19 cellular contexts compared by ENCODE assay signal in the genomic region with DNA sequence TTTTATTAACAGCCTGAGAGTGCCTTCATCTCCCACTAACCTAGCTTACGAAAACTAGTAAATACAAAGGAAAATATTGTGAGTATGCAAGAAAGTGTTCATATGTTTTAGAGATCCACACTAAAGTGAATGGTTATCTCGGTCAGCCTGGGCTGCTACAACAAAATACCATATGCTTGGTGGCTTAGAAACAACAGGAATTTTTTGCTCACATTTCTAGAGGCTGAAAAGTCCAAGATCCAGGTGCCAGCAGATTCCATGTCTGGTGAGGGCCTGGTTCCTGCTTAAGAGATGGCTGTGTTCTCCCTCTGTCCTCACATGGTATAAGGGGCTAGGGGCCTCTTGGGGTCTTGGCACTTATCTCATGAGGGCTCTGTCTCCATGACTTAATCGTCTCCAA. TPM values are rescaled to one million over a fixed set of nuclear protein-coding genes. Genes with fewer than 3 reads are reported as not detected.
A peak's percentile ranks its signal among the peaks of the same experiment; 100 is the strongest.
DNase-seq lines count a peak whose midpoint lies in the region; ATAC-seq and TF ChIP-seq lines count a peak whose summit lies in the region.
"Had no signal": no experiment of that assay in that cellular context is flagged by ENCODE, and none has a peak within 500 bp of the region (broad histone marks: within the 10 kb centered on the region; RNA-seq: fewer than 3 reads in every experiment).

No MANE protein-coding gene starts in this region.

- H3K27me3 ChIP-seq in DOHH2 (ENCODE audit: control insufficient read depth, low read length) (no peaks in the 10 kb centered on the region), osteoblast (ENCODE audit: insufficient read depth, low read length) (no peaks in the 10 kb centered on the region)
- H3K27me3 ChIP-seq: BLaER1 treated with 17β-estradiol and CSF1 and Interleukin-3, amounts not matched to agents 10 nM and 100 nM had no signal

- H3K4me3 ChIP-seq in DOHH2 (ENCODE audit: low read length) (0 out of 2 replicates have a peak overlapping the region, but pooled peaks have one; percentile 0), OCI-LY7 (ENCODE audit: low read depth, low read length, poor library complexity, severe bottlenecking) (no peak overlapping the region), osteoblast (ENCODE audit: insufficient read depth, low read length) (no peak overlapping the region)
- H3K4me3 ChIP-seq: A549; BLaER1 treated with 17β-estradiol and CSF1 and Interleukin-3, amounts not matched to agents 10 nM and 100 nM; GM12878 had no signal

- no peak for ATAC-seq in stimulated activated naive CD8-positive, alpha-beta T cell treated with anti-CD3 and anti-CD28 coated beads, Interleukin-15, Interleukin-2, amounts not matched to agents 100 U/mL and 50 U/mL, for 24 hours
- ATAC-seq: A549; CD8-positive, alpha-beta T cell; GM12878 had no signal

- H3K9me2 ChIP-seq in DOHH2 (replicated peaks; ENCODE audit: control insufficient read depth, low read length) (no peaks in the 10 kb centered on the region), OCI-LY7 (ENCODE audit: insufficient read depth, low read length) (no peaks in the 10 kb centered on the region)

- intact Hi-C loops in OCI-LY7 (cut with micrococcal nuclease; ENCODE audit: unreplicated experiment) = no loop called here

- peaks cover 89% of the 10 kb centered on the region for H3K4me1 ChIP-seq in DOHH2 (ENCODE audit: control insufficient read depth, low read length)
- peaks cover 29% of the 10 kb centered on the region for H3K4me1 ChIP-seq in OCI-LY7 (ENCODE audit: insufficient read depth, low read length, poor library complexity, severe bottlenecking)
- H3K4me1 ChIP-seq in osteoblast (ENCODE audit: insufficient read depth, low read length) = no peaks in the 10 kb centered on the region
- H3K4me1 ChIP-seq: A549, Caco-2 had no signal

- H4K20me1 ChIP-seq in DOHH2 (ENCODE audit: control insufficient read depth, insufficient read depth, low read depth, low read length) (no peaks in the 10 kb centered on the region), OCI-LY7 (ENCODE audit: insufficient read depth, low read length) (no peaks in the 10 kb centered on the region), osteoblast (ENCODE audit: insufficient read depth, low read length) (no peaks in the 10 kb centered on the region)
- H4K20me1 ChIP-seq: BLaER1 treated with 17β-estradiol and CSF1 and Interleukin-3, amounts not matched to agents 10 nM and 100 nM had no signal

- H3K9me3 ChIP-seq in DOHH2 (ENCODE audit: control insufficient read depth, insufficient read depth, low read length) = no peaks in the 10 kb centered on the region
- H3K9me3 ChIP-seq in OCI-LY7 (ENCODE audit: low read length) = no peaks in the 10 kb centered on the region
- no peaks in the 10 kb centered on the region for H3K9me3 ChIP-seq in osteoblast (ENCODE audit: low read depth, low read length)
- H3K9me3 ChIP-seq: A549, Caco-2 had no signal

- H3K36me3 ChIP-seq in DOHH2 (ENCODE audit: control insufficient read depth, low read length) (0 out of 2 replicates have a peak, but pooled peaks cover 3% of the 10 kb centered on the region), OCI-LY7 (ENCODE audit: insufficient read depth, low read length) (no peaks in the 10 kb centered on the region), osteoblast (ENCODE audit: insufficient read depth, low read length) (no peaks in the 10 kb centered on the region)
- H3K36me3 ChIP-seq: BLaER1 treated with 17β-estradiol and CSF1 and Interleukin-3, amounts not matched to agents 10 nM and 100 nM had no signal

- POLR2A ChIA-PET in OCI-LY7 (lab: Charles Lee) = no interaction called here

- H3K79me2 ChIP-seq in DOHH2 (ENCODE audit: control insufficient read depth, low read length) (no peaks in the 10 kb centered on the region), OCI-LY7 (ENCODE audit: insufficient read depth, low read depth, low read length) (no peaks in the 10 kb centered on the region), osteoblast (ENCODE audit: insufficient read depth, low read length) (no peaks in the 10 kb centered on the region)

- TF ChIP-seq CTCF in DOHH2 (IDR thresholded peaks at IDR 0.05; ENCODE audit: low read depth, low read length, poor library complexity, severe bottlenecking) (no peak), OCI-LY7 (conservative IDR thresholded peaks at IDR 0.05; ENCODE audit: low read length) (no peak), osteoblast (IDR thresholded peaks at IDR 0.05; ENCODE audit: extremely low read depth, low read depth, low read length) (no peak)

- H3K4me2 ChIP-seq in DOHH2 (ENCODE audit: low read length) (peak overlapping the region; percentile 15), OCI-LY7 (ENCODE audit: low read length) (no peak overlapping the region), osteoblast (ENCODE audit: insufficient read depth, low read length) (no peak overlapping the region)
- H3K4me2 ChIP-seq: A549 had no signal

- CTCF ChIA-PET in OCI-LY7 (lab: Charles Lee; ENCODE audit: unreplicated experiment) = no interaction called here

- H2AFZ ChIP-seq in OCI-LY7 (ENCODE audit: low read length) (peak overlapping the region; percentile 79), osteoblast (ENCODE audit: low read length) (no peak overlapping the region)

- no peak for DNase-seq in OCI-LY7 (ENCODE audit: low spot score)
- DNase-seq in osteoblast (ENCODE audit: insufficient read length, low spot score, missing footprints) = peak; percentile 37
- no peak for DNase-seq in stimulated activated naive CD8-positive, alpha-beta T cell treated with anti-CD3 and anti-CD28 coated beads, Interleukin-15, Interleukin-2, amounts not matched to agents 100 U/mL and 50 U/mL, for 24 hours
- DNase-seq in NOMO-1 (lab: John Stamatoyannopoulos, UW; ENCODE audit: unreplicated experiment in 2 of 2) = no peak
- no peak for DNase-seq in effector CD4-positive, alpha-beta T cell
- DNase-seq: AML-193; Caco-2; Calu3; CD4-positive, alpha-beta T cell; CD8-positive, alpha-beta T cell; DMS79 treated with DMSO at 0.1 percent for 48 hours; EL; GDM1 had no signal

- peak overlapping the region; percentile 45 for H3K27ac ChIP-seq in DOHH2 (ENCODE audit: low read depth, low read length)
- no peak overlapping the region for H3K27ac ChIP-seq in OCI-LY7 (ENCODE audit: low read depth, low read length, poor library complexity, severe bottlenecking)
- no peak overlapping the region for H3K27ac ChIP-seq in osteoblast (ENCODE audit: low read depth, low read length)
- H3K27ac ChIP-seq: 22Rv1; A549; BLaER1 treated with 17β-estradiol and CSF1 and Interleukin-3, amounts not matched to agents 10 nM and 100 nM; C4-2B had no signal

- no TSS peak for BruUV-seq in OCI-LY7 (replicated peaks; lab: Mats Ljungman, UMichigan)

- peaks cover 30% of the 10 kb centered on the region for H3F3A ChIP-seq in DOHH2 (ENCODE audit: control insufficient read depth, insufficient read depth)

RNA-seq across cellular contexts. Expression of gene SLC30A4, which starts 20.5 kb away (rescaled TPM):
- 0.13 TPM in 2 replicates for total RNA-seq in OCI-LY7 (2014; rRNA removed; shearing (Covaris generic))
- 3.5 and 4.3 TPM in 2 replicates for total RNA-seq in OCI-LY7 (2022)
- total RNA-seq in osteoblast = 17.4 and 19.5 TPM in 2 replicates

RNA-seq across cellular contexts. Expression of gene BLOC1S6, which starts 44.1 kb away (rescaled TPM):
- total RNA-seq in OCI-LY7 (2014; rRNA removed; shearing (Covaris generic)) = 50.2 and 74.7 TPM in 2 replicates
- total RNA-seq in OCI-LY7 (2022) = 79.0 and 85.1 TPM in 2 replicates
- total RNA-seq in osteoblast = 103 and 104 TPM in 2 replicates
